In genomic region chr11:33912405-33913361, GRCh38 we compare ENCODE assay signal across 8 cellular contexts. TPM values are rescaled to one million over a fixed set of nuclear protein-coding genes. Genes with fewer than 3 reads are reported as not detected.
DNase-seq lines count a peak whose midpoint lies in the region; ATAC-seq and TF ChIP-seq lines count a peak whose summit lies in the region.

No MANE protein-coding gene starts in this region.

- no peak for TF ChIP-seq CTCF in GM10266 (IDR thresholded peaks at IDR 0.05; ENCODE audit: control insufficient read depth, insufficient read depth, low read depth, missing control alignments)
- no peak for TF ChIP-seq CTCF in RWPE1 (conservative IDR thresholded peaks at IDR 0.05; ENCODE audit: low read depth)
- TF ChIP-seq CTCF in endothelial cell (IDR thresholded peaks at IDR 0.05; ENCODE audit: unreplicated experiment): no peak

- no peak overlapping the region for H3K27ac Mint-ChIP-seq in endothelial cell (ENCODE audit: unreplicated experiment)

- H3K9me3 ChIP-seq in right cardiac atrium (ENCODE audit: control insufficient read depth, low read length): peaks cover 2% of the 10 kb centered on the region

- intact Hi-C loops in right cardiac atrium (cut with DNase I): no loop called here

- WGBS in right cardiac atrium: 67% methylated on average over 12 of the region's 12 CpGs

- DNase-seq in GM10266 (ENCODE audit: extremely low spot score) (peak; percentile 61), HPDE6-E6E7 (ENCODE audit: extremely low spot score) (peak; percentile 51), RWPE1 (ENCODE audit: low spot score) (peak; percentile 79), right cardiac atrium (peak; percentile 27 to 65 (median 62)), foreskin melanocyte (no peak), endothelial cell (ENCODE audit: low spot score) (no peak), hypothalamus (lab: John Stamatoyannopoulos, UW) (no peak)

- H3K4me3 ChIP-seq in right cardiac atrium (ENCODE audit: low read length): no peak overlapping the region

- H3K4me1 ChIP-seq in right cardiac atrium (ENCODE audit: control insufficient read depth, insufficient read depth, low read length): peaks cover 3% of the 10 kb centered on the region

- no peaks in the 10 kb centered on the region for H3K27me3 ChIP-seq in right cardiac atrium (ENCODE audit: control insufficient read depth, insufficient read depth)

- peaks cover 13% of the 10 kb centered on the region for H3K27me3 Mint-ChIP-seq in endothelial cell (ENCODE audit: unreplicated experiment)

- peaks cover 28% of the 10 kb centered on the region for H3K4me1 Mint-ChIP-seq in endothelial cell (ENCODE audit: unreplicated experiment)

- POLR2A ChIA-PET in RWPE1 (lab: Yijun Ruan, JAX; ENCODE audit: low non-redundant PET): interaction anchor here (0.5 kb wide), 1 partner anchor 134 kb away, joined by 3 read pairs; no protein-coding TSS in a partner anchor

- ATAC-seq in GM21515 (IDR thresholded peaks at IDR 0.05; ENCODE audit: unreplicated experiment) (peak; percentile 72), right cardiac atrium (peak; percentile 59 to 72)

- H3K9me3 Mint-ChIP-seq in endothelial cell (ENCODE audit: unreplicated experiment): no peaks in the 10 kb centered on the region

- H3K27ac ChIP-seq in RWPE1 (peak overlapping the region; percentile 71), right cardiac atrium (ENCODE audit: low read length) (no peak overlapping the region)

- no peak overlapping the region for H3K4me3 Mint-ChIP-seq in endothelial cell (ENCODE audit: unreplicated experiment)

- CTCF ChIA-PET in RWPE1 (lab: Yijun Ruan, JAX): interaction anchor here (0.6 to 1.5 kb wide), 3 partner anchors 54 to 115 kb away, joined by 3 to 5 read pairs (median 3); no protein-coding TSS in a partner anchor

- H3K36me3 Mint-ChIP-seq in endothelial cell (ENCODE audit: low read depth, unreplicated experiment): no peaks in the 10 kb centered on the region

RNA-seq across cellular contexts. Expression of gene LMO2, which starts 20.8 kb away (rescaled TPM):
- total RNA-seq in right cardiac atrium (10 to 100 TPM in 3 of 4 donors, 1 to 10 TPM in 1; 9.9 to 16.8 (median 10.6) TPM), endothelial cell (ENCODE audit: unreplicated experiment) (223 TPM)
- 10.0 TPM for polyA plus RNA-seq in right cardiac atrium

Comparison
In these comparisons a context has a peak if more than half of its experiments do, and no peak if none do; other contexts are left out.
1. DNase-seq: peak in GM10266 (single experiment), HPDE6-E6E7 (single experiment), RWPE1 (single experiment) and right cardiac atrium (3 of 3); none in foreskin melanocyte (single experiment), endothelial cell (single experiment) and hypothalamus (0 of 51).
2. RNA of gene LMO2, which starts 20.8 kb away (total RNA-seq): 223 TPM in endothelial cell (single experiment); 9.9 to 16.8 TPM in right cardiac atrium; every median in the first group is over 10 times any median in the second.